24 cellular contexts compared by ENCODE assay signal in the genomic region with DNA sequence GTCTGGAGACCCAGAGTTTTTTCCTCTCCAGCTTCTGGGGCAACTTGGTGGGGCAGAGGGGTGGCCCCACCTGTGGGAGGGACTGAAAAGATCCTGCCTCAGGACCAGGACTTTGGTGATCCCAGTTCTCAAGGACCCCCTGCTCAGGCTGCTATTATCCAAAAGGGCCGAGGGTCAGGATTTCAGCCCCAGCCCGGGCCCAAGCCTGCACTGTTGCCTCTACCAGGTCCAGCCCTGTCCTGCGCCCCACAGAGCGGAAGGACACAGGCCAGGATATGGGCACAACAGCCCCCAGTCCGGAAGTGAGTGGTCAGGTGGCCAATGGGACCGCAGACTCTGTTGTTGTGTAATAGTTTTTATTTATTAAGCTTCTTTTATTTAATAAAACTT.
"Had no signal": no experiment of that assay in that cellular context is flagged by ENCODE, and none has a peak within 500 bp of the region (broad histone marks: within the 10 kb centered on the region; RNA-seq: fewer than 3 reads in every experiment).

No MANE protein-coding gene starts in this region.

- H3K79me2 ChIP-seq: hepatocyte had no signal

- DNase-seq: colonic mucosa; effector CD8-positive, alpha-beta T cell; endodermal cell; foreskin keratinocyte; heart left ventricle; left colon; natural killer cell; pancreas; small intestine; stimulated activated CD4-positive, alpha-beta T cell treated with anti-CD3 and anti-CD28 coated beads, Interleukin-15, amount 100 ng/mL, for 24 hours; stimulated activated CD4-positive, alpha-beta T cell treated with anti-CD3 and anti-CD28 coated beads, Interleukin-2, amount 100 ng/mL, for 48 hours; stimulated activated naive B cell treated with anti-CD40 and anti-IgM and Interleukin-4, amounts not matched to agents 10 μg/mL and 1 μg/mL and 100 μg/mL, for 72 hours had no signal

- H3K4me3 ChIP-seq: colonic mucosa, esophagus muscularis mucosa, gastroesophageal sphincter, heart left ventricle, hepatocyte, pancreas, right lobe of liver, thoracic aorta, tibial nerve, vagina had no signal

- H2AFZ ChIP-seq: hepatocyte had no signal

- H3K36me3 Mint-ChIP-seq: natural killer cell; stimulated activated naive B cell treated with anti-CD40 and anti-IgM and Interleukin-4, amounts not matched to agents 10 μg/mL and 1 μg/mL and 100 μg/mL, for 72 hours had no signal

- H3K27ac Mint-ChIP-seq: dendritic cell treated with granulocyte-macrophage colony-stimulating factor and Interleukin-4, amounts not matched to agents 40 ng/mL and 50 ng/mL, for 4 days; progenitor cell of endocrine pancreas; stimulated activated naive B cell treated with anti-CD40 and anti-IgM and Interleukin-4, amounts not matched to agents 10 μg/mL and 1 μg/mL and 100 μg/mL, for 72 hours; stimulated activated naive CD8-positive, alpha-beta T cell treated with anti-CD3 and anti-CD28 coated beads, Interleukin-15, Interleukin-2, amounts not matched to agents 100 ng/mL and 50 ng/mL, for 24 hours had no signal

- H3K4me2 ChIP-seq: hepatocyte had no signal

- H3K9me3 Mint-ChIP-seq: dendritic cell treated with granulocyte-macrophage colony-stimulating factor and Interleukin-4, amounts not matched to agents 40 ng/mL and 50 ng/mL, for 4 days; endodermal cell; natural killer cell; stimulated activated naive B cell treated with anti-CD40 and anti-IgM and Interleukin-4, amounts not matched to agents 10 μg/mL and 1 μg/mL and 100 μg/mL, for 72 hours; stimulated activated naive CD8-positive, alpha-beta T cell treated with anti-CD3 and anti-CD28 coated beads, Interleukin-15, Interleukin-2, amounts not matched to agents 100 ng/mL and 50 ng/mL, for 24 hours had no signal

- H3K27me3 ChIP-seq: colonic mucosa, esophagus muscularis mucosa, gastroesophageal sphincter, heart left ventricle, pancreas, right lobe of liver, tibial nerve, vagina had no signal

- ATAC-seq: foreskin keratinocyte; gastroesophageal sphincter; heart left ventricle; left colon; left ventricle myocardium superior; natural killer cell; pancreas; right lobe of liver; stimulated activated naive B cell treated with anti-CD40 and anti-IgM and Interleukin-4, amounts not matched to agents 10 μg/mL and 1 μg/mL and 100 μg/mL, for 72 hours had no signal

- H3K9me3 ChIP-seq: colonic mucosa, esophagus muscularis mucosa, gastroesophageal sphincter, heart left ventricle, neutrophil, pancreas, right lobe of liver, thoracic aorta, tibial nerve, vagina had no signal

- H3K4me3 Mint-ChIP-seq: dendritic cell treated with granulocyte-macrophage colony-stimulating factor and Interleukin-4, amounts not matched to agents 40 ng/mL and 50 ng/mL, for 4 days; endodermal cell; natural killer cell; stimulated activated naive B cell treated with anti-CD40 and anti-IgM and Interleukin-4, amounts not matched to agents 10 μg/mL and 1 μg/mL and 100 μg/mL, for 72 hours; stimulated activated naive CD8-positive, alpha-beta T cell treated with anti-CD3 and anti-CD28 coated beads, Interleukin-15, Interleukin-2, amounts not matched to agents 100 ng/mL and 50 ng/mL, for 24 hours had no signal

- H3K4me1 ChIP-seq: foreskin keratinocyte had no signal

- H3K36me3 ChIP-seq: colonic mucosa, esophagus muscularis mucosa, gastroesophageal sphincter, heart left ventricle, neutrophil, pancreas, right lobe of liver, thoracic aorta, tibial nerve, vagina had no signal

- H3K27ac ChIP-seq: colonic mucosa, esophagus muscularis mucosa, foreskin keratinocyte, gastroesophageal sphincter, heart left ventricle, hepatocyte, neutrophil, pancreas, right lobe of liver, thoracic aorta, tibial nerve, vagina had no signal
